1 cellular context compared by ENCODE assay signal in the genomic region with DNA sequence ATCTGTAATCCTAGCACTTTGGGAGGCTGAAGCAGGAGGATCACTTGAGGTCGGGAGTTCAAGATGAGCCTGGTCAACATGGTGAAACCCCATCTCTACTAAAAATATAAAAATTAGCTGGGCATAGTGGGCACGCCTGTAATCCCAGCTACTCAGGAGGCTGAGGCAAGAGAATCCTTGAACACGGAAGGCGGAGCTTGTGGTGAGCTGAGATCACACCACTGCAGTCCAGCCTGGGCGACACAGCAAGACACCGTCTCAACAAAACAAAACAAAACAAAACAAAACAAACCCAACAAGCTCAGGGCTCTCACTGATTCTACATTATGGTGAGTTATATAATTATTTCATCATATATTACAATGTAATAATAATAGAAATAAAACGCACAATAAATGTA. TPM values are rescaled to one million over a fixed set of nuclear protein-coding genes. Genes with fewer than 3 reads are reported as not detected.
"Had no signal": no experiment of that assay in that cellular context is flagged by ENCODE, and none has a peak within 500 bp of the region (broad histone marks: within the 10 kb centered on the region; RNA-seq: fewer than 3 reads in every experiment).

No MANE protein-coding gene starts in this region.

RNA-seq across cellular contexts. Expression of a gene that starts 4.2 kb away (rescaled TPM):
- total RNA-seq: OCI-LY7 had no signal
